Comparison of ENCODE assay signal across 10 cellular contexts in genomic region chr16:68355447-68356248, GRCh38. TPM values are rescaled to one million over a fixed set of nuclear protein-coding genes. Genes with fewer than 3 reads are reported as not detected.
A peak's percentile ranks its signal among the peaks of the same experiment; 100 is the strongest.
DNase-seq lines count a peak whose midpoint lies in the region; ATAC-seq, FAIRE-seq and TF ChIP-seq lines count a peak whose summit lies in the region.
"Had no signal": no experiment of that assay in that cellular context is flagged by ENCODE, and none has a peak within 500 bp of the region (broad histone marks: within the 10 kb centered on the region; RNA-seq: fewer than 3 reads in every experiment).

No MANE protein-coding gene starts in this region.

- CTCF ChIA-PET in PC-3 (lab: Charles Lee) = no interaction called here
- CTCF ChIA-PET in HepG2 (lab: Yijun Ruan, JAX; ENCODE audit: low intra/inter-chr PET ratio, low total read pairs) = no interaction called here
- CTCF ChIA-PET in RWPE1 (lab: Yijun Ruan, JAX) = interaction anchor here (0.6 to 0.8 kb wide), 4 partner anchors 14 to 1124 kb away, joined by 3 to 5 read pairs (median 4); no protein-coding TSS in a partner anchor

- H3K27ac ChIP-seq in GM23338 (ENCODE audit: low read depth) (no peak overlapping the region), PC-3 (ENCODE audit: low read length) (no peak overlapping the region), HepG2 (ENCODE audit: extremely low read length, insufficient read depth, low read length) (no peak overlapping the region), uterus (no peak overlapping the region), RWPE1 (no peak overlapping the region)
- H3K27ac ChIP-seq: left lung had no signal

- peaks cover 4% of the 10 kb centered on the region; the same call in 2 of the 3 replicates for H3K4me1 Mint-ChIP-seq in GM23338
- peaks cover 24% of the 10 kb centered on the region for H3K4me1 Mint-ChIP-seq in CD14-positive monocyte

- TF ChIP-seq EP300 in HepG2 (IDR thresholded peaks at IDR 0.05; ENCODE audit: low read depth in 2 of 2, low read length in 2 of 2) (no peak), HepG2 (CRISPR knock-in tag; IDR thresholded peaks at IDR 0.05; ENCODE audit: borderline replicate concordance) (no peak)

- peak; percentile 58 to 74 for TF ChIP-seq CTCF in GM23338 (conservative IDR thresholded peaks at IDR 0.05; ENCODE audit: low read depth in 2 of 2)
- TF ChIP-seq CTCF in PC-3 (conservative IDR thresholded peaks at IDR 0.05; ENCODE audit: low read depth, low read length) = peak; percentile 33; the same call in 1 of the 2 replicates
- peak; percentile 30 for TF ChIP-seq CTCF in HepG2 (CRISPR knock-in tag; IDR thresholded peaks at IDR 0.05)
- no peak for TF ChIP-seq CTCF in uterus (IDR thresholded peaks at IDR 0.05)
- no peak for TF ChIP-seq CTCF in RWPE1 (conservative IDR thresholded peaks at IDR 0.05; ENCODE audit: low read depth)
- TF ChIP-seq CTCF in CD14-positive monocyte (IDR thresholded peaks at IDR 0.05) = no peak

- TF ChIP-seq RAD21 in HepG2 (CRISPR knock-in tag; IDR thresholded peaks at IDR 0.05) = no peak

- H3K27me3 Mint-ChIP-seq in GM23338 (ENCODE audit: insufficient read depth, low read depth, poor library complexity) (peaks cover 7% of the 10 kb centered on the region), CD14-positive monocyte (ENCODE audit: low read depth in 3 of 3) (peaks cover 6 to 25% (median 10%) of the 10 kb centered on the region in 3 donors)

- WGBS in HepG2 (ENCODE audit: low lambda C conversion rate) = 95% methylated on average over 6 of the region's 28 CpGs

- H3K4me2 ChIP-seq in GM23338 = no peak overlapping the region
- no peak overlapping the region for H3K4me2 ChIP-seq in PC-3 (ENCODE audit: low read length)
- H3K4me2 ChIP-seq in HepG2 (ENCODE audit: low read depth, low read length) = no peak overlapping the region

- no peaks in the 10 kb centered on the region for H3F3A ChIP-seq in GM23338 (replicated peaks; ENCODE audit: low read depth)
- no peaks in the 10 kb centered on the region for H3F3A ChIP-seq in PC-3 (ENCODE audit: low read length, unreplicated experiment)

- no peaks in the 10 kb centered on the region for H3K79me2 ChIP-seq in GM23338 (replicated peaks; ENCODE audit: insufficient read depth)
- no peaks in the 10 kb centered on the region for H3K79me2 ChIP-seq in PC-3 (ENCODE audit: low read length)
- H3K79me2 ChIP-seq in HepG2 (ENCODE audit: insufficient read depth, low read length) = no peaks in the 10 kb centered on the region

- H3K4me3 ChIP-seq in GM23338 (no peak overlapping the region), PC-3 (ENCODE audit: low read length) (no peak overlapping the region), HepG2 (replicated peaks in 1 of 3; ENCODE audit: insufficient read depth in 1 of 3, low read depth in 2 of 3, low read length in 3 of 3) (no peak overlapping the region), uterus (no peak overlapping the region)
- H3K4me3 ChIP-seq: left lung had no signal

- BruUV-seq in PC-3 (replicated peaks; lab: Mats Ljungman, UMichigan) (no TSS peak), HepG2 (replicated peaks; lab: Mats Ljungman, UMichigan) (no TSS peak)

- H2AFZ ChIP-seq in GM23338 = no peak overlapping the region
- no peak overlapping the region for H2AFZ ChIP-seq in PC-3 (ENCODE audit: low read length)
- H2AFZ ChIP-seq in HepG2 (ENCODE audit: low read length) = no peak overlapping the region

- H3K9me3 ChIP-seq in PC-3 (ENCODE audit: low read length) (no peaks in the 10 kb centered on the region), HepG2 (ENCODE audit: low read length) (no peaks in the 10 kb centered on the region), uterus (no peaks in the 10 kb centered on the region)
- H3K9me3 ChIP-seq: left lung had no signal

- H3K4me1 ChIP-seq in GM23338 (ENCODE audit: insufficient read depth) = no peaks in the 10 kb centered on the region
- H3K4me1 ChIP-seq in PC-3 (ENCODE audit: insufficient read depth, low read length) = no peaks in the 10 kb centered on the region
- H3K4me1 ChIP-seq in HepG2 (ENCODE audit: insufficient read depth, low read length) = 0 out of 2 replicates have a peak, but pooled peaks cover 5% of the 10 kb centered on the region
- H3K4me1 ChIP-seq in uterus = no peaks in the 10 kb centered on the region

- H3K27me3 ChIP-seq in GM23338 (ENCODE audit: insufficient read depth) (no peaks in the 10 kb centered on the region), PC-3 (ENCODE audit: low read length) (no peaks in the 10 kb centered on the region), HepG2 (ENCODE audit: control insufficient read depth in 1 of 2, insufficient read depth in 2 of 2, low read length in 2 of 2) (no peaks in the 10 kb centered on the region), uterus (no peaks in the 10 kb centered on the region)
- H3K27me3 ChIP-seq: left lung had no signal

- H4K20me1 ChIP-seq in GM23338 (replicated peaks; ENCODE audit: insufficient read depth) = no peaks in the 10 kb centered on the region; the same call in 1 of the 2 replicates
- no peaks in the 10 kb centered on the region for H4K20me1 ChIP-seq in PC-3 (ENCODE audit: low read length)
- no peaks in the 10 kb centered on the region; the same call in 1 of the 2 replicates for H4K20me1 ChIP-seq in HepG2 (ENCODE audit: insufficient read depth, low read length)

- no peak for DNase-seq in GM12891 (ENCODE audit: insufficient read length, low spot score)
- peak; percentile 76 for DNase-seq in GM23338 (ENCODE audit: low spot score)
- DNase-seq in PC-3 = no peak
- DNase-seq in HepG2 (ENCODE audit: low spot score) = no peak
- no peak for DNase-seq in uterus
- no peak for DNase-seq in NOMO-1 treated with DMSO at 0.1 percent for 48 hours (lab: John Stamatoyannopoulos, UW; ENCODE audit: unreplicated experiment)
- DNase-seq in RWPE1 (ENCODE audit: low spot score) = no peak
- DNase-seq in CD14-positive monocyte (ENCODE audit: low spot score) = no peak
- DNase-seq: NCI-H1105 had no signal

- H3K9me3 Mint-ChIP-seq in GM23338 = no peaks in the 10 kb centered on the region
- no peaks in the 10 kb centered on the region for H3K9me3 Mint-ChIP-seq in CD14-positive monocyte

- TF ChIP-seq POLR2A in GM12891 (IDR thresholded peaks at IDR 0.05; ENCODE audit: low read depth, low read length) (no peak), HepG2 (IDR thresholded peaks at IDR 0.05; ENCODE audit: insufficient read depth in 1 of 2, low read depth in 2 of 2, low read length in 2 of 2) (no peak), uterus (IDR thresholded peaks at IDR 0.05) (no peak)

- ATAC-seq in GM23338 = peak; percentile 84
- ATAC-seq in PC-3 = no peak
- no peak for ATAC-seq in HepG2
- ATAC-seq: left lung had no signal

- intact Hi-C loops in PC-3 (cut with micrococcal nuclease) = no loop called here
- intact Hi-C loops in HepG2 (cut with micrococcal nuclease; ENCODE audit: unreplicated experiment) = no loop called here
- intact Hi-C loops in uterus (cut with DNase I; ENCODE audit: low total_unique reads) = no loop called here
- intact Hi-C loops in CD14-positive monocyte (cut with micrococcal nuclease) = no loop called here

- POLR2A ChIA-PET in PC-3 (lab: Charles Lee; ENCODE audit: unreplicated experiment) (no interaction called here), HepG2 (lab: Yijun Ruan, JAX) (no interaction called here), RWPE1 (lab: Yijun Ruan, JAX; ENCODE audit: low non-redundant PET) (interaction anchor here (0.5 kb wide), 1 partner anchor 102 kb away, joined by 4 read pairs; no protein-coding TSS in a partner anchor)

- H3K36me3 ChIP-seq in GM23338 (ENCODE audit: insufficient read depth) = peaks cover 4% of the 10 kb centered on the region; the same call in 1 of the 2 replicates
- no peaks in the 10 kb centered on the region for H3K36me3 ChIP-seq in PC-3 (ENCODE audit: low read depth, low read length)
- peaks cover 44 to 80% of the 10 kb centered on the region in 2 experiments for H3K36me3 ChIP-seq in HepG2 (replicated peaks in 1 of 2; ENCODE audit: control insufficient read depth in 1 of 2, insufficient read depth in 2 of 2, low read length in 2 of 2)
- H3K36me3 ChIP-seq in uterus = no peaks in the 10 kb centered on the region

- no peak overlapping the region for H3K27ac Mint-ChIP-seq in GM23338
- H3K27ac Mint-ChIP-seq in CD14-positive monocyte = peak overlapping the region in 1 of 7 donors; percentile 65

- H3K9ac ChIP-seq in PC-3 (ENCODE audit: low read length) (no peak overlapping the region), HepG2 (ENCODE audit: insufficient read depth, low read depth, low read length) (no peak overlapping the region)

- H3K36me3 Mint-ChIP-seq in GM23338 (ENCODE audit: low read depth) (peaks cover 22% of the 10 kb centered on the region), CD14-positive monocyte (peaks cover 68 to 76% of the 10 kb centered on the region in 2 donors)

- no peaks in the 10 kb centered on the region for H3K9me2 ChIP-seq in GM23338 (ENCODE audit: insufficient read depth)
- H3K9me2 ChIP-seq in PC-3 (replicated peaks; ENCODE audit: low read length) = no peaks in the 10 kb centered on the region

- FAIRE-seq in GM12891 (lab: Jason Lieb, UNC) = peak; percentile 94
- no peak for FAIRE-seq in HepG2 (lab: Jason Lieb, UNC)

- in situ Hi-C loops in HepG2 (cut with HindIII; ENCODE audit: extremely low pct_ligation_motif_present, low pct_unique_long_range_greater_than_20kb) = no loop called here

- no peak overlapping the region for H3K4me3 Mint-ChIP-seq in GM23338
- peak overlapping the region in 1 of 2 donors; percentile 83 for H3K4me3 Mint-ChIP-seq in CD14-positive monocyte

RNA-seq across cellular contexts. Expression of gene PRMT7, which starts 44.8 kb away (rescaled TPM):
- 49.7 TPM for polyA plus RNA-seq in GM12891 (2012; ENCODE audit: low read depth, missing spikeins)
- 61.9 and 65.3 TPM in 2 replicates for total RNA-seq in GM23338 (2014; rRNA removed; shearing (Covaris generic))
- polyA plus RNA-seq in GM23338 (2016; fragmentation: Nextera tagmentation; extraction: Ambion mirVana) = 20.2 TPM in 2 replicates
- 46.4 and 48.1 TPM in 2 replicates for total RNA-seq in PC-3 (2014; rRNA removed)
- 46.7 and 55.0 TPM in 2 replicates for total RNA-seq in HepG2 (2016; rRNA removed; fragmentation: Illumina TruSeq; extraction: Trizol)
- 9.5 and 12.3 TPM in 2 replicates for total RNA-seq in HepG2 (2016; cell fraction: cytosol; rRNA removed; fragmentation: Illumina TruSeq; extraction: Trizol; ENCODE audit: low read depth)
- 45.8 and 52.4 TPM in 2 replicates for total RNA-seq in HepG2 (2016; cell fraction: insoluble cytoplasmic fraction; rRNA removed; fragmentation: Illumina TruSeq; extraction: Trizol)
- total RNA-seq in HepG2 (2016; cell fraction: membrane; rRNA removed; fragmentation: Illumina TruSeq; extraction: Trizol) = 18.9 and 20.2 TPM in 2 replicates
- total RNA-seq in HepG2 (2016; cell fraction: nucleus; rRNA removed; fragmentation: Illumina TruSeq; extraction: Trizol) = 51.3 and 66.0 TPM in 2 replicates
- 47.5 and 53.5 TPM in 2 replicates for polyA plus RNA-seq in HepG2 (2011; rRNA removed)
- polyA plus RNA-seq in HepG2 (2011; cell fraction: cytosol; rRNA removed) = 35.5 and 39.1 TPM in 2 replicates
- 268 and 334 TPM in 2 replicates for polyA plus RNA-seq in HepG2 (2011; cell fraction: nucleus; rRNA removed)
- 28.1 and 39.6 TPM in 2 replicates for polyA plus RNA-seq in HepG2 (2012)
- 4.3 and 4.6 TPM in 2 replicates for polyA plus RNA-seq in HepG2 (2016; cell fraction: cytosol; fragmentation: Illumina TruSeq; extraction: Trizol; ENCODE audit: low read depth)
- polyA plus RNA-seq in HepG2 (2016; cell fraction: insoluble cytoplasmic fraction; fragmentation: Illumina TruSeq; extraction: Trizol; ENCODE audit: low read depth) = 36.4 and 39.2 TPM in 2 replicates
- polyA plus RNA-seq in HepG2 (2016; cell fraction: membrane; fragmentation: Illumina TruSeq; extraction: Trizol; ENCODE audit: low read depth) = 6.8 and 7.1 TPM in 2 replicates
- polyA plus RNA-seq in HepG2 (2016; cell fraction: nucleus; fragmentation: Illumina TruSeq; extraction: Trizol; ENCODE audit: insufficient read depth, low read depth) = 109 and 112 TPM in 2 replicates
- polyA minus RNA-seq in HepG2 (2011; rRNA and poly(A)+ RNA removed; ENCODE audit: low replicate concordance) = 105 and 173 TPM in 2 replicates
- 15.1 and 21.0 TPM in 2 replicates for polyA minus RNA-seq in HepG2 (2011; cell fraction: cytosol; rRNA and poly(A)+ RNA removed)
- 89.8 and 99.8 TPM in 2 replicates for polyA minus RNA-seq in HepG2 (2011; cell fraction: nucleus; rRNA and poly(A)+ RNA removed)
- 100 to 1,000 TPM in 1 of 4 donors, 10 to 100 TPM in 2, 1 to 10 TPM in 1; 8.2 to 111 (median 66.9) TPM for total RNA-seq in uterus
- polyA plus RNA-seq in CD14-positive monocyte = 10 to 100 TPM; 15.0 to 15.2 TPM

RNA-seq across cellular contexts. Expression of gene SLC7A6OS, which starts 44.9 kb away (rescaled TPM):
- 14.2 TPM for polyA plus RNA-seq in GM12891 (2012; ENCODE audit: low read depth, missing spikeins)
- 16.4 and 16.5 TPM in 2 replicates for total RNA-seq in GM23338 (2014; rRNA removed; shearing (Covaris generic))
- 13.8 and 17.9 TPM in 2 replicates for polyA plus RNA-seq in GM23338 (2016; fragmentation: Nextera tagmentation; extraction: Ambion mirVana)
- 12.6 TPM in 2 replicates for total RNA-seq in PC-3 (2014; rRNA removed)
- 21.5 and 21.6 TPM in 2 replicates for total RNA-seq in HepG2 (2016; rRNA removed; fragmentation: Illumina TruSeq; extraction: Trizol)
- 4.2 and 5.7 TPM in 2 replicates for total RNA-seq in HepG2 (2016; cell fraction: cytosol; rRNA removed; fragmentation: Illumina TruSeq; extraction: Trizol; ENCODE audit: low read depth)
- total RNA-seq in HepG2 (2016; cell fraction: insoluble cytoplasmic fraction; rRNA removed; fragmentation: Illumina TruSeq; extraction: Trizol) = 19.7 and 21.7 TPM in 2 replicates
- total RNA-seq in HepG2 (2016; cell fraction: membrane; rRNA removed; fragmentation: Illumina TruSeq; extraction: Trizol) = 8.6 and 9.1 TPM in 2 replicates
- 28.4 and 34.8 TPM in 2 replicates for total RNA-seq in HepG2 (2016; cell fraction: nucleus; rRNA removed; fragmentation: Illumina TruSeq; extraction: Trizol)
- polyA plus RNA-seq in HepG2 (2011; rRNA removed) = 11.2 and 12.5 TPM in 2 replicates
- polyA plus RNA-seq in HepG2 (2011; cell fraction: cytosol; rRNA removed) = 6.1 and 9.0 TPM in 2 replicates
- 22.2 and 25.4 TPM in 2 replicates for polyA plus RNA-seq in HepG2 (2011; cell fraction: nucleus; rRNA removed)
- polyA plus RNA-seq in HepG2 (2012) = 12.1 and 13.5 TPM in 2 replicates
- polyA plus RNA-seq in HepG2 (2016; cell fraction: cytosol; fragmentation: Illumina TruSeq; extraction: Trizol; ENCODE audit: low read depth) = 2.2 and 2.4 TPM in 2 replicates
- 19.5 and 20.3 TPM in 2 replicates for polyA plus RNA-seq in HepG2 (2016; cell fraction: insoluble cytoplasmic fraction; fragmentation: Illumina TruSeq; extraction: Trizol; ENCODE audit: low read depth)
- 4.3 and 4.5 TPM in 2 replicates for polyA plus RNA-seq in HepG2 (2016; cell fraction: membrane; fragmentation: Illumina TruSeq; extraction: Trizol; ENCODE audit: low read depth)
- 37.7 and 42.1 TPM in 2 replicates for polyA plus RNA-seq in HepG2 (2016; cell fraction: nucleus; fragmentation: Illumina TruSeq; extraction: Trizol; ENCODE audit: insufficient read depth, low read depth)
- 8.8 and 15.1 TPM in 2 replicates for polyA minus RNA-seq in HepG2 (2011; rRNA and poly(A)+ RNA removed; ENCODE audit: low replicate concordance)
- polyA minus RNA-seq in HepG2 (2011; cell fraction: cytosol; rRNA and poly(A)+ RNA removed) = 4.7 and 4.9 TPM in 2 replicates
- 26.7 and 28.5 TPM in 2 replicates for polyA minus RNA-seq in HepG2 (2011; cell fraction: nucleus; rRNA and poly(A)+ RNA removed)
- total RNA-seq in uterus = 10 to 100 TPM in 2 of 4 donors, 1 to 10 TPM in 2; 7.6 to 18.9 (median 13.4) TPM
- 10 to 100 TPM in 1 of 2 donors, 1 to 10 TPM in 1; 9.7 to 10.5 TPM for polyA plus RNA-seq in CD14-positive monocyte

Comparison
In these comparisons a context has a peak if more than half of its experiments do, and no peak if none do; other contexts are left out.
1. CTCF ChIP-seq: peak in GM23338 (2 of 2), PC-3 (single experiment) and HepG2 (single experiment); none in uterus (0 of 4), RWPE1 (single experiment) and CD14-positive monocyte (single experiment).